Comparison of ENCODE assay signal across 20 cellular contexts in the genomic region with DNA sequence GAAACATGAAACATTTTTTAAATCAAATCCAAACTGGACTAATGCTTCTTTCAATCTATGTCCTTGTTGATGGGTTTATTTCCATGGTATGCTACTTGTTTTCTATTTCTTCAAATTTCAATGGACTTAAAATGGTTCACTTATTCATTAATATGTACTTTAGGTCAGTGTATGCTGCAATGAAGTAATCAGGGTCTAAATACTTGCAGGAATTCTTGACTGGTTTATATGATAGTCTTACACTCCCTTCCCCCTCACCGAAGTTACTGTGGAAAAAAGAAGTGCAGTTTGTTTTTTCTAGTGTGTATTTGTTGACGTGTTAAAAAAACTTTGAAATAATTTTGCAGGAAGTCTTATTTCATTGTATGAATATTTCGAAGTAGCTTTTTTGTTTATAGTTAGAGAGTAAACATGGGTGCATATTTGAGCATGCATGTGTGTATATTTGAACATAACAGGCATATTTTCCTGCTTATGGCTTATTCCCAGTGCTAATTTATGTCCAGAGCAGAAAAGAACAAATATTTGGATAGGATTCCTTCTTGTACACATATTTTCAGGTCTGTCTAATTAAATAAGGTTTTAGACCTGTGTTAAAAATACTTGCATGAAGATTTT.
DNase-seq lines count a peak whose midpoint lies in the region; ATAC-seq, FAIRE-seq and TF ChIP-seq lines count a peak whose summit lies in the region.
"Had no signal": no experiment of that assay in that cellular context is flagged by ENCODE, and none has a peak within 500 bp of the region (broad histone marks: within the 10 kb centered on the region; RNA-seq: fewer than 3 reads in every experiment).

No MANE protein-coding gene starts in this region.

- no peak for TF ChIP-seq EP300 in A549 (IDR thresholded peaks at IDR 0.05)

- H4K5ac ChIP-seq in IMR-90 (ENCODE audit: low read depth, low read length), result no peak overlapping the region

- no peak overlapping the region for H2AK5ac ChIP-seq in IMR-90 (ENCODE audit: low read depth, low read length)

- H2BK120ac ChIP-seq in IMR-90 (ENCODE audit: low read depth, low read length), result no peak overlapping the region

- H4K20me1 ChIP-seq in IMR-90 (ENCODE audit: insufficient read depth, low read length), result no peaks in the 10 kb centered on the region

- no peaks in the 10 kb centered on the region for H3K9me1 ChIP-seq in IMR-90 (ENCODE audit: insufficient read depth, low read length)

- no peak overlapping the region for H2BK5ac ChIP-seq in IMR-90 (ENCODE audit: low read depth, low read length, poor library complexity, severe bottlenecking)

- H3K4me2 ChIP-seq in A549 (peak overlapping the region; percentile 78), IMR-90 (ENCODE audit: low read depth, low read length) (no peak overlapping the region)

- BruUV-seq in IMR-90 (replicated peaks; lab: Mats Ljungman, UMichigan), result no TSS peak

- H3K14ac ChIP-seq in IMR-90 (replicated peaks; ENCODE audit: low read depth, low read length), result no peak overlapping the region

- H3K36me3 ChIP-seq in IMR-90 (ENCODE audit: control insufficient read depth, insufficient read depth, low read length) (no peaks in the 10 kb centered on the region), left ventricle myocardium inferior (peaks cover 21% of the 10 kb centered on the region)

- no peaks in the 10 kb centered on the region for H3K36me3 Mint-ChIP-seq in nephron (ENCODE audit: low read depth)
- H3K36me3 Mint-ChIP-seq in activated naive CD4-positive, alpha-beta T cell treated with anti-CD3 and anti-CD28 coated beads, Interleukin-2, amount 10 ng/mL, durations not matched to agents 7 days and 5 days, result no peaks in the 10 kb centered on the region
- H3K36me3 Mint-ChIP-seq: IgD-negative memory B cell had no signal

- 22% methylated on average over 3 of the region's 3 CpGs for WGBS in A549 (ENCODE audit: missing lambda C conversion rate)
- no CpG with 5 or more reads among the region's 3 CpGs for WGBS in IMR-90 (ENCODE audit: extremely low coverage in 2 of 2, insufficient read length in 1 of 2), 2 experiments

- dilution Hi-C loops in IMR-90 (cut with HindIII; ENCODE audit: low sequenced_read_pairs, unreplicated experiment), result no loop called here

- no peak overlapping the region for H3K4me3 Mint-ChIP-seq in nephron
- H3K4me3 Mint-ChIP-seq in activated naive CD4-positive, alpha-beta T cell treated with anti-CD3 and anti-CD28 coated beads, Interleukin-2, amount 10 ng/mL, durations not matched to agents 7 days and 5 days, result no peak overlapping the region
- H3K4me3 Mint-ChIP-seq: CD4-positive, alpha-beta T cell; IgD-negative memory B cell had no signal

- no peak overlapping the region for H2AFZ ChIP-seq in IMR-90 (replicated peaks; ENCODE audit: low read length, poor library complexity)

- H3K4me3 ChIP-seq in A549 (no peak overlapping the region), IMR-90 (ENCODE audit: insufficient read depth, low read depth, low read length) (no peak overlapping the region), left ventricle myocardium inferior (no peak overlapping the region)

- CTCF ChIA-PET in A549 (lab: Yijun Ruan, JAX) (interaction anchor here (2.0 kb wide), 1 partner anchor 11 kb away, joined by 5 read pairs; no protein-coding TSS in a partner anchor), IMR-90 (lab: Yijun Ruan, JAX) (interaction anchor here (1.2 kb wide), 1 partner anchor 59 kb away, joined by 3 read pairs; no protein-coding TSS in a partner anchor)
- CTCF ChIA-PET in activated naive CD4-positive, alpha-beta T cell treated with anti-CD3 and anti-CD28 coated beads, Interleukin-2, amount 10 ng/mL, durations not matched to agents 7 days and 5 days (lab: Charles Lee), result no interaction called here

- H2BK20ac ChIP-seq in IMR-90 (ENCODE audit: low read depth, low read length), result no peak overlapping the region

- H3K4me1 ChIP-seq in A549 (peaks cover 59% of the 10 kb centered on the region), IMR-90 (ENCODE audit: control insufficient read depth, insufficient read depth, low read length) (no peaks in the 10 kb centered on the region), left ventricle myocardium inferior (peaks cover 58% of the 10 kb centered on the region)

- H3K9me3 ChIP-seq in A549 (no peaks in the 10 kb centered on the region), IMR-90 (ENCODE audit: control insufficient read depth, insufficient read depth, low read length) (no peaks in the 10 kb centered on the region), left ventricle myocardium inferior (replicated peaks) (no peaks in the 10 kb centered on the region)
- H3K9me3 ChIP-seq: BE2C had no signal

- intact Hi-C loops in IMR-90 (cut with micrococcal nuclease) (no loop called here), left ventricle myocardium inferior (cut with micrococcal nuclease) (no loop called here)

- H3K79me1 ChIP-seq in IMR-90 (ENCODE audit: low read depth in 1 of 2, low read length in 2 of 2), result no peaks in the 10 kb centered on the region

- TF ChIP-seq RAD21 in A549 (conservative IDR thresholded peaks at IDR 0.05 in 1 of 2, IDR thresholded peaks at IDR 0.05 in 1 of 2) (no peak), IMR-90 (IDR thresholded peaks at IDR 0.05; ENCODE audit: low read length) (no peak)

- in situ Hi-C loops in IMR-90 (cut with MboI; ENCODE audit: low sequenced_read_pairs), result no loop called here

- H3K4me1 Mint-ChIP-seq in nephron, result peaks cover 37% of the 10 kb centered on the region
- no peaks in the 10 kb centered on the region for H3K4me1 Mint-ChIP-seq in activated naive CD4-positive, alpha-beta T cell treated with anti-CD3 and anti-CD28 coated beads, Interleukin-2, amount 10 ng/mL, durations not matched to agents 7 days and 5 days
- H3K4me1 Mint-ChIP-seq: IgD-negative memory B cell had no signal

- no peaks in the 10 kb centered on the region for H3K27me3 Mint-ChIP-seq in nephron (ENCODE audit: low read depth)
- H3K27me3 Mint-ChIP-seq in activated naive CD4-positive, alpha-beta T cell treated with anti-CD3 and anti-CD28 coated beads, Interleukin-2, amount 10 ng/mL, durations not matched to agents 7 days and 5 days, result no peaks in the 10 kb centered on the region
- H3K27me3 Mint-ChIP-seq: CD4-positive, alpha-beta T cell had no signal

- FAIRE-seq in A549 (lab: Jason Lieb, UNC) (no peak), urothelium cell line (lab: Jason Lieb, UNC) (no peak)
- FAIRE-seq: HTR-8/SVneo had no signal

- H3K4ac ChIP-seq in IMR-90 (ENCODE audit: low read depth, low read length), result no peak overlapping the region

- no peak for DNase-seq in A549 (ENCODE audit: low read depth in 1 of 2, low spot score in 1 of 2)
- no peak for DNase-seq in IMR-90
- no peak for DNase-seq in urothelium cell line (ENCODE audit: low spot score)
- no peak for DNase-seq in COR-L47 (lab: John Stamatoyannopoulos, UW)
- no peak for DNase-seq in left ventricle myocardium inferior
- DNase-seq in activated naive CD4-positive, alpha-beta T cell treated with anti-CD3 and anti-CD28 coated beads, Interleukin-2, amount 10 ng/mL, durations not matched to agents 7 days and 5 days, result no peak
- DNase-seq: 8988T; ACHN; BE2C; C1 segment of cervical spinal cord; CD4-positive, alpha-beta T cell; DMS79 treated with DMSO at 0.1 percent for 48 hours; GF-D8; GOT3; H7 had no signal

- H2BK15ac ChIP-seq in IMR-90 (ENCODE audit: low read depth, low read length), result no peak overlapping the region

- H2AK9ac ChIP-seq in IMR-90 (replicated peaks; ENCODE audit: low read depth, low read length, poor library complexity), result no peak overlapping the region

- H3K27me3 ChIP-seq in IMR-90 (ENCODE audit: control insufficient read depth, insufficient read depth, low read length), result no peaks in the 10 kb centered on the region
- no peaks in the 10 kb centered on the region for H3K27me3 ChIP-seq in left ventricle myocardium inferior (ENCODE audit: low read depth)
- H3K27me3 ChIP-seq: BE2C had no signal

- no peak for TF ChIP-seq CTCF in A549 (IDR thresholded peaks at IDR 0.05)
- no peak for TF ChIP-seq CTCF in IMR-90 (conservative IDR thresholded peaks at IDR 0.05; ENCODE audit: low read depth, low read length)
- no peak for TF ChIP-seq CTCF in VCaP (conservative IDR thresholded peaks at IDR 0.05)
- TF ChIP-seq CTCF in nephron (IDR thresholded peaks at IDR 0.05; ENCODE audit: unreplicated experiment in 3 of 3), result no peak
- no peak for TF ChIP-seq CTCF in left ventricle myocardium inferior (IDR thresholded peaks at IDR 0.05; ENCODE audit: borderline replicate concordance)

- ATAC-seq in A549 (no peak), IMR-90 (ENCODE audit: low read depth) (peak; percentile 83)
- ATAC-seq: HCT116 had no signal

- H3K9ac ChIP-seq in IMR-90 (ENCODE audit: low read depth, low read length), result no peak overlapping the region

- TF ChIP-seq POLR2A in A549 (IDR thresholded peaks at IDR 0.05; ENCODE audit: low read length) (no peak), IMR-90 (IDR thresholded peaks at IDR 0.05; ENCODE audit: low read depth, low read length) (no peak)

- H4K8ac ChIP-seq in IMR-90 (ENCODE audit: low read depth in 2 of 2, low read length in 2 of 2), result no peak overlapping the region

- no peak overlapping the region for H3K56ac ChIP-seq in IMR-90 (ENCODE audit: extremely low read depth, insufficient read depth, low read length)

- H3K27ac Mint-ChIP-seq in nephron, result peak overlapping the region; percentile 53 to 82 (median 59)
- no peak overlapping the region for H3K27ac Mint-ChIP-seq in activated naive CD4-positive, alpha-beta T cell treated with anti-CD3 and anti-CD28 coated beads, Interleukin-2, amount 10 ng/mL, durations not matched to agents 7 days and 5 days
- H3K27ac Mint-ChIP-seq: CD4-positive, alpha-beta T cell; IgD-negative memory B cell had no signal

- POLR2A ChIA-PET in A549 (lab: Yijun Ruan, JAX) (no interaction called here), IMR-90 (lab: Charles Lee; ENCODE audit: unreplicated experiment) (no interaction called here)

- peak overlapping the region; percentile 63 to 78; a peak in 3 of 6 replicates for H3K27ac ChIP-seq in A549
- peak overlapping the region; percentile 37; the same call in 1 of the 2 replicates for H3K27ac ChIP-seq in IMR-90 (ENCODE audit: insufficient read depth, low read length)
- peak overlapping the region; percentile 68 for H3K27ac ChIP-seq in VCaP
- no peak overlapping the region for H3K27ac ChIP-seq in left ventricle myocardium inferior (replicated peaks)

- no peaks in the 10 kb centered on the region for H3K9me3 Mint-ChIP-seq in nephron
- H3K9me3 Mint-ChIP-seq in activated naive CD4-positive, alpha-beta T cell treated with anti-CD3 and anti-CD28 coated beads, Interleukin-2, amount 10 ng/mL, durations not matched to agents 7 days and 5 days, result no peaks in the 10 kb centered on the region
- H3K9me3 Mint-ChIP-seq: CD4-positive, alpha-beta T cell had no signal

- no peak overlapping the region for H3K18ac ChIP-seq in IMR-90 (ENCODE audit: low read depth, low read length)

- no peak overlapping the region for H4K91ac ChIP-seq in IMR-90 (ENCODE audit: insufficient read depth, low read depth, low read length)

- H3K23ac ChIP-seq in IMR-90 (ENCODE audit: low read depth, low read length), result no peak overlapping the region

TF ChIP-seq in A549, 52 proteins besides CTCF, POLR2A, EP300 and RAD21:
- TF ChIP-seq PHF8 (IDR thresholded peaks at IDR 0.05; ENCODE audit: borderline replicate concordance, low read depth) (no peak), GATA3 (IDR thresholded peaks at IDR 0.05; ENCODE audit: borderline replicate concordance) (peak; percentile 27; the same call in 1 of the 2 replicates)

TF ChIP-seq in IMR-90, 13 proteins besides CTCF, POLR2A, EP300 and RAD21 (continues in another document):
- TF ChIP-seq CHD1 (IDR thresholded peaks at IDR 0.05; ENCODE audit: low read depth, low read length) (no peak), RFX5 (IDR thresholded peaks at IDR 0.05; ENCODE audit: low read depth, low read length) (no peak)
